ENCODE assay signal across 1 cellular context in the genomic region with DNA sequence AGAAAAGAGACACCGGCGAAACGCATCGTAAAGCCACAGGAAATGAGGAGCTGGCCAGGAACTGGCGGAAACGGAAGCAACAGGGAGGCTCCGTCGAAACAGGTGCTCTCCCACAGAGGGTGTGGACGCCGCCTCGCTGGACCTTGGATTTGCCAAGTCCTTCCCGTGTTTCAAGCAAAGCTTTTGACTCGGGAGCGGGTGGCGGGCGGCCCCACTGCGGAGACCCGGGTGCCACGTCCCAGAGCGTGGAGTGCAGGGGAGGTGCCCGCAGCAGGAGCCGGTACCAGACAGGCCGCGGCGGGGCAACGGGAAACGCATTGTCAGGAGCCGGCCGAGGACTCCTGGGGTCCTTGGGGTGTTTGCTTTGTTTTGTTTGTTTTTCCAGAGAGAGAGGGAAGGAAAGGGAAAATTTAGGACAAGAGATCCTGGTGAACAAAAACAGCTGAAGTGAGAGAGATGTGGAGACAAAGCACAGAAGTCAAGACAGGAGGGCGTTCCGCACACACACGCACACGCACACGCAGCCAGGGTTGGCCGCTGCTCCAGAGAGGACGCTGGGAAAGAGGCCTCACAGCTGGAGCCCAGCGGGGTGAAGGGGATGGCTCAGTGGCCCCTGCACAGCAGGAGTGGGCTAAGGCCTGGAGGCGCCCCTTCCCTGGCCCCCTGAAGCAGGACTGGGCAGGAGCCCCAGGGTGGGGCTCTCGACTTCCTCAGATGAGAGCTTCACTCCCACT.
TF ChIP-seq lines count a peak whose summit lies in the region.

No MANE protein-coding gene starts in this region.

TF ChIP-seq in GM23338, 12 proteins besides CTCF, POLR2A, EP300 and RAD21 (continued from another document):
- TF ChIP-seq ZNF462 (CRISPR knock-in tag; IDR thresholded peaks at IDR 0.05), result no peak
- TF ChIP-seq, protein P1, sequence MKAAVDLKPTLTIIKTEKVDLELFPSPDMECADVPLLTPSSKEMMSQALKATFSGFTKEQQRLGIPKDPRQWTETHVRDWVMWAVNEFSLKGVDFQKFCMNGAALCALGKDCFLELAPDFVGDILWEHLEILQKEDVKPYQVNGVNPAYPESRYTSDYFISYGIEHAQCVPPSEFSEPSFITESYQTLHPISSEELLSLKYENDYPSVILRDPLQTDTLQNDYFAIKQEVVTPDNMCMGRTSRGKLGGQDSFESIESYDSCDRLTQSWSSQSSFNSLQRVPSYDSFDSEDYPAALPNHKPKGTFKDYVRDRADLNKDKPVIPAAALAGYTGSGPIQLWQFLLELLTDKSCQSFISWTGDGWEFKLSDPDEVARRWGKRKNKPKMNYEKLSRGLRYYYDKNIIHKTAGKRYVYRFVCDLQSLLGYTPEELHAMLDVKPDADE (IDR thresholded peaks at IDR 0.05), result no peak
- TF ChIP-seq EZH2 (IDR thresholded peaks at IDR 0.05; ENCODE audit: low read depth, unreplicated experiment), result no peak
- TF ChIP-seq JUNB (IDR thresholded peaks at IDR 0.05; ENCODE audit: unreplicated experiment), result no peak
- TF ChIP-seq ZNF331 (CRISPR knock-in tag; IDR thresholded peaks at IDR 0.05; ENCODE audit: low read depth), result no peak
- no peak for TF ChIP-seq ZNF114 (CRISPR knock-in tag; IDR thresholded peaks at IDR 0.05)
- no peak for TF ChIP-seq CREB1 (CRISPR knock-in tag; IDR thresholded peaks at IDR 0.05; ENCODE audit: low read depth)
- no peak for TF ChIP-seq REST (IDR thresholded peaks at IDR 0.05; ENCODE audit: unreplicated experiment)
- TF ChIP-seq EZH2phosphoT487 (IDR thresholded peaks at IDR 0.05; ENCODE audit: unreplicated experiment), result no peak
